In the genomic region with DNA sequence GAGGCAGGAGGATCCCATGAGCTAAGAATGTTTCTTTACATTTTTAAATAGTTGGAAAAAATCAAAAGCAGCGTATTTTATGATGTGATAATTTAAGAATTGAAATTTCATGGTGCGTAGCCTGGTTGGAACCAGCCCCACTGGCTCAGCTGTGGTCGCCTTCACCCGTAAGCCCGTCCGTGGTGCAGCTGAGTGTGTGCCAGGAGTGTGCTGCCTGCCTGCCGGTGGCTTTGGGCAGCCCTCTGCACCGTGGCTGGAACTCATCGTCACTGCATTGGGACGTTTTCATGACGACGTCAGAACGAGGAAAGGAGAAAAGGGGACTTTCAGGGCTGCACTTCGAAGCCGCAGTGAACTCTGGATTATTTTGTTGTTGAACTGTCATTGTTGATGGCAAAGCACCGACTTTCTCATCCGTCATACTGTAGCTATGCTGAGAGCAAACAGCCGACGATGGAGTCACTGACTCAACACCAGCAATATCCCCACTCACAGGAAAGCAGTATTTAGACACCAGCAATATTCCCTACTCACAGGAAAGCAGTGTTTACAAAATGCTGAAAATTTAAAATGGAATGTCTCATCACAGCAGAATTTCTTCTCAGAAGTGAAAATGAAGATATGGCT, we compare ENCODE assay signal across 16 cellular contexts. TPM values are rescaled to one million over a fixed set of nuclear protein-coding genes. Genes with fewer than 3 reads are reported as not detected.
"Had no signal": no experiment of that assay in that cellular context is flagged by ENCODE, and none has a peak within 500 bp of the region (broad histone marks: within the 10 kb centered on the region; RNA-seq: fewer than 3 reads in every experiment).

No MANE protein-coding gene starts in this region.

- H3K9me3 ChIP-seq: adrenal gland, breast epithelium, gastroesophageal sphincter, lower lobe of right lung, neutrophil, right atrium auricular region, tibial nerve, vagina had no signal

- H3K36me3 ChIP-seq: breast epithelium had no signal

- H3K27me3 Mint-ChIP-seq: naive thymus-derived CD4-positive, alpha-beta T cell; stimulated activated memory B cell treated with anti-CD40 and anti-IgM and Interleukin-4, amounts not matched to agents 10 μg/mL and 1 μg/mL and 100 μg/mL, for 72 hours had no signal

- H3K27ac Mint-ChIP-seq: naive thymus-derived CD4-positive, alpha-beta T cell; stimulated activated memory B cell treated with anti-CD40 and anti-IgM and Interleukin-4, amounts not matched to agents 10 μg/mL and 1 μg/mL and 100 μg/mL, for 72 hours; T-helper 1 cell treated with Interleukin-12 subunit alpha and Interleukin-12 subunit beta and Interleukin-4 antibody, amounts not matched to agents 30 μg/mL and 1 μg/mL, for 36 hours had no signal

- H3K9me3 Mint-ChIP-seq: naive thymus-derived CD4-positive, alpha-beta T cell; stimulated activated memory B cell treated with anti-CD40 and anti-IgM and Interleukin-4, amounts not matched to agents 10 μg/mL and 1 μg/mL and 100 μg/mL, for 72 hours; T-helper 1 cell treated with Interleukin-12 subunit alpha and Interleukin-12 subunit beta and Interleukin-4 antibody, amounts not matched to agents 30 μg/mL and 1 μg/mL, for 36 hours had no signal

- H3K4me1 ChIP-seq: adrenal gland, breast epithelium, gastroesophageal sphincter, lower lobe of right lung, right atrium auricular region, vagina had no signal

- H3K27ac ChIP-seq: adrenal gland, breast epithelium, gastroesophageal sphincter, hepatocyte, lower lobe of right lung, neutrophil, right atrium auricular region, tibial nerve, vagina had no signal

- H3K79me2 ChIP-seq: hepatocyte had no signal

- H3K4me3 Mint-ChIP-seq: naive thymus-derived CD4-positive, alpha-beta T cell; stimulated activated memory B cell treated with anti-CD40 and anti-IgM and Interleukin-4, amounts not matched to agents 10 μg/mL and 1 μg/mL and 100 μg/mL, for 72 hours; T-helper 1 cell treated with Interleukin-12 subunit alpha and Interleukin-12 subunit beta and Interleukin-4 antibody, amounts not matched to agents 30 μg/mL and 1 μg/mL, for 36 hours had no signal

- H3K27me3 ChIP-seq: adrenal gland, breast epithelium, gastroesophageal sphincter, hepatocyte, neutrophil, right atrium auricular region, tibial nerve, vagina had no signal

- DNase-seq: activated naive CD4-positive, alpha-beta T cell treated with anti-CD3 and anti-CD28 coated beads, Interleukin-2, amount 50 U/mL, for 16 hours; activated T-cell treated with anti-CD3 and anti-CD28 coated beads, Interleukin-2, amount 50 U/mL, for 1 hour; adrenal gland; lower lobe of right lung; naive thymus-derived CD4-positive, alpha-beta T cell had no signal

- ATAC-seq: activated CD4-positive, CD25-positive, alpha-beta regulatory T cell treated with anti-CD3 and anti-CD28 coated beads, Interleukin-2, amount 50 U/mL, for 24 hours; gastroesophageal sphincter; lower lobe of right lung; naive thymus-derived CD4-positive, alpha-beta T cell; stimulated activated memory B cell treated with anti-CD40 and anti-IgM and Interleukin-4, amounts not matched to agents 10 μg/mL and 1 μg/mL and 100 μg/mL, for 72 hours had no signal

- H2AFZ ChIP-seq: hepatocyte had no signal

- H3K4me2 ChIP-seq: hepatocyte, smooth muscle cell had no signal

- H3K4me3 ChIP-seq: adrenal gland, breast epithelium, gastroesophageal sphincter, hepatocyte, lower lobe of right lung, right atrium auricular region, smooth muscle cell, tibial nerve, vagina had no signal

RNA-seq across cellular contexts. Expression of gene SLC49A3, which starts 51.8 kb away (rescaled TPM):
- polyA plus RNA-seq: naive thymus-derived CD4-positive, alpha-beta T cell had no signal
